In the genomic region with DNA sequence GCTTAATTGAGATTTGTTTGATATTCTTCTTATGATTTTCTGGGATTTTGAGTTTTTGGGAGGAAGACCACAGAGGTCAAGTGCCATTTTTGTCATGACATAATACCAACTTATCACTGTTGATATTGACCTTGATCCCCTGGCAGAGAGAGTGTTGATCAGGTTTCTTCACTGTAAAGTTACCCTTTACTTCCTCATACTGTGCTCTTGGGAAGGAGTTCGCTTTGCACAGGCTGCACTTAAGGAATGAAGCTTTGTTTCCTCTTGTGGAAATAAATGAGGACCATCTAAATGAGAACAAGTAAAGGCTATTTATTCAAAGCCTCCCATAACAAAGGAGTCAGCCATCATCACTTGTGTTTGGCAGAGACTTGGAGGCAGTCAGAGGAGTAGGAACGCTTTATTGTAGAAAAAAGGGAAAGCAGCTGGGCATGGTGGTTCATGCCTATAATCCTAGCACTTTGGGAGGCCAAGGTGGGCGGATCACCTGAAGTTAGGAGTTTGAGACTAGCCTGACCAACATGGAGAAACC, we compare ENCODE assay signal across 1 cellular context.
TF ChIP-seq lines count a peak whose summit lies in the region.

No MANE protein-coding gene starts in this region.

TF ChIP-seq in GM12878, 131 proteins besides CTCF, POLR2A, EP300 and RAD21 (continued from another document):
- no peak for TF ChIP-seq REST (IDR thresholded peaks at IDR 0.05; ENCODE audit: low read depth, low read length)
- no peak for TF ChIP-seq ZBTB33 (IDR thresholded peaks at IDR 0.05)
- no peak for TF ChIP-seq IKZF2 (IDR thresholded peaks at IDR 0.05)
- TF ChIP-seq ZBTB4 (CRISPR knock-in tag; IDR thresholded peaks at IDR 0.05): no peak
- TF ChIP-seq ATF2 (IDR thresholded peaks at IDR 0.05; ENCODE audit: low read length): no peak
- TF ChIP-seq MTA2 (IDR thresholded peaks at IDR 0.05; ENCODE audit: low read depth): no peak
- no peak for TF ChIP-seq MYC (IDR thresholded peaks at IDR 0.05; ENCODE audit: insufficient read depth, insufficient read length, insufficient replicate concordance, low read length, severe bottlenecking)
- TF ChIP-seq E4F1 (IDR thresholded peaks at IDR 0.05; ENCODE audit: borderline replicate concordance, partially characterized antibody): no peak
- no peak for TF ChIP-seq IRF3 (IDR thresholded peaks at IDR 0.05)
- TF ChIP-seq MTA3 (IDR thresholded peaks at IDR 0.05; ENCODE audit: borderline replicate concordance, low read length): no peak
- no peak for TF ChIP-seq TCF3 (IDR thresholded peaks at IDR 0.05; ENCODE audit: borderline replicate concordance, insufficient read depth, low read depth, low read length)
- no peak for TF ChIP-seq SRF (IDR thresholded peaks at IDR 0.05; ENCODE audit: low read depth in 2 of 2, low read length in 2 of 2)
- no peak for TF ChIP-seq SUZ12 (IDR thresholded peaks at IDR 0.05; ENCODE audit: unreplicated experiment)
- TF ChIP-seq SREBF2 (IDR thresholded peaks at IDR 0.05; ENCODE audit: low read length): no peak
- TF ChIP-seq SP1 (IDR thresholded peaks at IDR 0.05; ENCODE audit: low read depth, low read length): no peak
- TF ChIP-seq YBX1 (IDR thresholded peaks at IDR 0.05): no peak
